Comparison of ENCODE assay signal across 8 cellular contexts in the genomic region with DNA sequence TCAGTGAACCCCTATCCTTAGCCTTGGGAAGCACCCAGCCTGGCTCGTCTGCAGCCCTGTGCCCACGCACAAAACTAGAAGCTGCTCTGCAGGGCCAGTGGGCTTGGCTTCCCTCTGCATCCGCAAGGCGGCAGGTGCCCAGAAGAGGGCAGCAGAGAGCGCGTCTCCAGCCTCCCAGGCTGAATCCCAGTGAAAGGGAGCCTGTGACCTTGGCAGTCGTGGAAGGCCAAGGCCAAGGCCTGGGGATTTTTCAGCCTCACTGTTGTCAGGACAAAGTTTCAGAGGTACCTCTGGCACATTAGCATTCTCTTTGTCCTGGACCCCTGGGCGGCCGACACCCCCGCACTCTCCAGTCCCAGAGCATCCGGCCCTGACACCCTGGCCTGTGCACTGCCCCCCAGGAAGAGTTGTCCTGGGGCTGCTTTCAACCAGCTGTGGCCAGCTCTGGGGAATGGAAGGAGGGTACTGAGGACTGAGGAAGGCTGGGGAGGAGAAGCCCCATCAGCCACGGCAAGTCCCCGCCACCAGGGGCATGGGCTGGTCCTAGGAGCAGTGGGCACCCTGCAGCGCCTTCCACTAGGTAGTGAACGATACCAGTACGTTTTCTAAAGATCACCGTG.
DNase-seq lines count a peak whose midpoint lies in the region; ATAC-seq and TF ChIP-seq lines count a peak whose summit lies in the region.

No MANE protein-coding gene starts in this region.

- ATAC-seq in HG02884 (IDR thresholded peaks at IDR 0.05; ENCODE audit: unreplicated experiment), result peak; percentile 86
- ATAC-seq in effector memory CD8-positive, alpha-beta T cell (replicated peaks), result peak; percentile 77

- no peak overlapping the region for H3K27ac Mint-ChIP-seq in effector memory CD8-positive, alpha-beta T cell
- H3K27ac Mint-ChIP-seq in mesothelial cell of epicardium, result peak overlapping the region; percentile 58

- H3K36me3 Mint-ChIP-seq in effector memory CD8-positive, alpha-beta T cell (ENCODE audit: insufficient read depth), result no peaks in the 10 kb centered on the region
- H3K36me3 Mint-ChIP-seq in mesothelial cell of epicardium, result no peaks in the 10 kb centered on the region

- peaks cover 6 to 8% of the 10 kb centered on the region in 2 donors for H3K27me3 Mint-ChIP-seq in effector memory CD8-positive, alpha-beta T cell
- H3K27me3 Mint-ChIP-seq in mesothelial cell of epicardium (ENCODE audit: low read depth), result no peaks in the 10 kb centered on the region

- H3K4me3 Mint-ChIP-seq in effector memory CD8-positive, alpha-beta T cell, result no peak overlapping the region
- H3K4me3 Mint-ChIP-seq in mesothelial cell of epicardium, result no peak overlapping the region

- peak; percentile 41 for DNase-seq in NCI-H1436 (lab: John Stamatoyannopoulos, UW)
- DNase-seq in NCI-H1436 treated with DMSO at 0.1 percent for 48 hours (lab: John Stamatoyannopoulos, UW), result no peak
- peak; percentile 79 for DNase-seq in NCI-H82 (lab: John Stamatoyannopoulos, UW)
- peak; percentile 33 to 49 for DNase-seq in activated CD8-positive, alpha-beta memory T cell treated with anti-CD3 and anti-CD28 coated beads for 4 hours (ENCODE audit: low read depth in 2 of 2)
- DNase-seq in effector memory CD8-positive, alpha-beta T cell, result peak; percentile 64 to 70 (median 68)
- DNase-seq in mesothelial cell of epicardium (ENCODE audit: low spot score in 2 of 2, unreplicated experiment in 2 of 2), result peak; percentile 67 to 94
- DNase-seq in stimulated activated CD8-positive, alpha-beta memory T cell treated with anti-CD3 and anti-CD28 coated beads, Interleukin-15, amount 100 ng/mL, for 24 hours (ENCODE audit: low read depth), result peak; percentile 70

- H3K4me1 Mint-ChIP-seq in effector memory CD8-positive, alpha-beta T cell (ENCODE audit: low read depth in 2 of 2), result peaks cover 5 to 6% of the 10 kb centered on the region in 2 donors
- H3K4me1 Mint-ChIP-seq in mesothelial cell of epicardium, result peaks cover 34% of the 10 kb centered on the region

- no peaks in the 10 kb centered on the region for H3K9me3 Mint-ChIP-seq in effector memory CD8-positive, alpha-beta T cell
- H3K9me3 Mint-ChIP-seq in mesothelial cell of epicardium, result no peaks in the 10 kb centered on the region

- peak; percentile 87 for TF ChIP-seq CTCF in mesothelial cell of epicardium (IDR thresholded peaks at IDR 0.05; ENCODE audit: unreplicated experiment)
